19 cellular contexts compared by ENCODE assay signal in the genomic region with DNA sequence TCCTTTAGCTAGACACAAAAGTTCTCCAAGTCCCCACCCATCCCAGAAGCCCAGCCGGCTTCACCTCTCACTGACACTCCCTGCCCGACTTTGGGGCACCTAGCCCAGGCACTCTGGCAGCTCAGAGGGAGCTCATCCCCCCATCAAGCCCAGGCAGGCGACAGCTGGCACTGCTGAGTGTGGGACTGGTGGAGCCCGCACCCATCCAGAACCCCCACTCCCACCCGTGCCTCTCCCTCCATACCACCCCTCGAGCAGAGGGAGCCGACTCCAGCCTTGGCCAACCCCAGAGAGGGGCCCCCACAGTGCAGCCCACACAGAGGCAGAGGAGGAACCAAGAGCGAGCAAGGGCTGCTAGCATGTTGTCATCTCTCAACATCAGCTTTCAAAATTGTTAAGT.
DNase-seq lines count a peak whose midpoint lies in the region; ATAC-seq and TF ChIP-seq lines count a peak whose summit lies in the region.
"Had no signal": no experiment of that assay in that cellular context is flagged by ENCODE, and none has a peak within 500 bp of the region (broad histone marks: within the 10 kb centered on the region; RNA-seq: fewer than 3 reads in every experiment).

No MANE protein-coding gene starts in this region.

- H3K79me1 ChIP-seq in mesenchymal stem cell (replicated peaks; ENCODE audit: low read length, poor library complexity, severe bottlenecking), result no peaks in the 10 kb centered on the region

- no peak overlapping the region for H3K4me2 ChIP-seq in mesenchymal stem cell (ENCODE audit: low read length, poor library complexity, severe bottlenecking)

- WGBS in right cardiac atrium, result 75% methylated on average over 8 of the region's 8 CpGs
- 82% methylated on average over 8 of the region's 8 CpGs for whole genome bisulfite sequencing in mesenchymal stem cell

- H2BK5ac ChIP-seq in mesenchymal stem cell (ENCODE audit: low read depth, low read length, poor library complexity, severe bottlenecking), result no peak overlapping the region

- no peak overlapping the region for H2AFZ ChIP-seq in mesenchymal stem cell (ENCODE audit: low read depth, low read length)

- peaks cover 15% of the 10 kb centered on the region for H3K9me3 Mint-ChIP-seq in stimulated activated effector memory CD8-positive, alpha-beta T cell treated with anti-CD3 and anti-CD28 coated beads, Interleukin-12 subunit alpha, Interleukin-12 subunit beta, amount 100 ng/mL, for 72 hours

- H3K9me3 ChIP-seq in right cardiac atrium (ENCODE audit: control insufficient read depth, low read length), result no peaks in the 10 kb centered on the region
- H3K9me3 ChIP-seq in mesenchymal stem cell (ENCODE audit: control insufficient read depth, low read length), result peaks cover 7% of the 10 kb centered on the region
- H3K9me3 ChIP-seq in upper lobe of right lung, result no peaks in the 10 kb centered on the region
- H3K9me3 ChIP-seq: HAP-1 had no signal

- H4K8ac ChIP-seq in mesenchymal stem cell (ENCODE audit: low read length), result no peak overlapping the region

- H3K18ac ChIP-seq in mesenchymal stem cell (ENCODE audit: low read depth in 1 of 2, low read length in 2 of 2), result no peak overlapping the region

- ATAC-seq in right cardiac atrium (no peak), Right ventricle myocardium superior (ENCODE audit: poor library complexity) (no peak), upper lobe of right lung (peak; percentile 45), GM21737 (IDR thresholded peaks at IDR 0.05; ENCODE audit: unreplicated experiment) (no peak)
- ATAC-seq in stimulated activated effector memory CD8-positive, alpha-beta T cell treated with anti-CD3 and anti-CD28 coated beads, Interleukin-12 subunit alpha, Interleukin-12 subunit beta, amount 100 ng/mL, for 72 hours, result peak; percentile 36
- ATAC-seq: GM12878 had no signal

- DNase-seq in right cardiac atrium, result peak in 2 of 3 donors; percentile 9 to 15
- DNase-seq in Right ventricle myocardium superior, result no peak
- no peak for DNase-seq in mesenchymal stem cell
- DNase-seq in stimulated activated effector memory CD8-positive, alpha-beta T cell treated with anti-CD3 and anti-CD28 coated beads, Interleukin-12 subunit alpha, Interleukin-12 subunit beta, amount 100 ng/mL, for 72 hours (ENCODE audit: low spot score in 2 of 2), result no peak
- no peak for DNase-seq in upper lobe of right lung
- no peak for DNase-seq in activated CD8-positive, alpha-beta memory T cell treated with anti-CD3 and anti-CD28 coated beads, Interleukin-2, amount 50 U/mL, for 4 hours
- DNase-seq in NCI-H187 (lab: John Stamatoyannopoulos, UW), result no peak
- DNase-seq: C1 segment of cervical spinal cord, Calu3, COR-L47, DMS79, EL, GDM1, GOT3, HFFc6 had no signal

- H2BK15ac ChIP-seq in mesenchymal stem cell (ENCODE audit: low read depth, poor library complexity, severe bottlenecking), result peak overlapping the region; percentile 26

- no peak overlapping the region for H3K4me3 Mint-ChIP-seq in stimulated activated effector memory CD8-positive, alpha-beta T cell treated with anti-CD3 and anti-CD28 coated beads, Interleukin-12 subunit alpha, Interleukin-12 subunit beta, amount 100 ng/mL, for 72 hours
- H3K4me3 Mint-ChIP-seq: CD4-positive, alpha-beta memory T cell; HFFc6 had no signal

- H3K36me3 ChIP-seq in mesenchymal stem cell (ENCODE audit: control insufficient read depth in 1 of 2, insufficient read depth in 2 of 2, low read depth in 1 of 2, low read length in 2 of 2) (no peaks in the 10 kb centered on the region), upper lobe of right lung (no peaks in the 10 kb centered on the region)
- H3K36me3 ChIP-seq: HAP-1 had no signal

- no peak overlapping the region for H4K91ac ChIP-seq in mesenchymal stem cell (ENCODE audit: low read length)

- no peak overlapping the region for H3K9ac ChIP-seq in mesenchymal stem cell (ENCODE audit: low read length)

- H3K23ac ChIP-seq in mesenchymal stem cell (ENCODE audit: low read length in 2 of 2), result no peak overlapping the region

- H3K27me3 ChIP-seq in right cardiac atrium (ENCODE audit: control insufficient read depth, insufficient read depth) (no peaks in the 10 kb centered on the region), mesenchymal stem cell (ENCODE audit: control insufficient read depth in 1 of 2, insufficient read depth in 1 of 2, low read length in 2 of 2) (no peaks in the 10 kb centered on the region), upper lobe of right lung (no peaks in the 10 kb centered on the region)

- H3K4ac ChIP-seq in mesenchymal stem cell (ENCODE audit: low read depth in 1 of 2, low read length in 2 of 2), result no peak overlapping the region

- no peak overlapping the region for H3K27ac Mint-ChIP-seq in stimulated activated effector memory CD8-positive, alpha-beta T cell treated with anti-CD3 and anti-CD28 coated beads, Interleukin-12 subunit alpha, Interleukin-12 subunit beta, amount 100 ng/mL, for 72 hours
- H3K27ac Mint-ChIP-seq: CD4-positive, alpha-beta memory T cell; HFFc6 had no signal

- intact Hi-C loops in right cardiac atrium (cut with DNase I), result no loop called here
- intact Hi-C loops in Right ventricle myocardium superior (cut with DNase I), result no loop called here
- intact Hi-C loops in upper lobe of right lung (cut with DNase I), result no loop called here

- TF ChIP-seq CTCF in upper lobe of right lung (IDR thresholded peaks at IDR 0.05), result no peak

- H3K4me3 ChIP-seq in right cardiac atrium (ENCODE audit: low read length), result no peak overlapping the region
- no peak overlapping the region for H3K4me3 ChIP-seq in mesenchymal stem cell (ENCODE audit: insufficient read depth in 1 of 2, low read depth in 1 of 2, low read length in 2 of 2)
- no peak overlapping the region for H3K4me3 ChIP-seq in upper lobe of right lung
- H3K4me3 ChIP-seq: GM12878, HAP-1 had no signal

- H3K27ac ChIP-seq in right cardiac atrium (ENCODE audit: low read length), result no peak overlapping the region
- no peak overlapping the region for H3K27ac ChIP-seq in mesenchymal stem cell (ENCODE audit: low read length, poor library complexity, severe bottlenecking)
- no peak overlapping the region for H3K27ac ChIP-seq in upper lobe of right lung

- no peak overlapping the region for H2AK5ac ChIP-seq in mesenchymal stem cell (ENCODE audit: low read length, severe bottlenecking)

- H2BK12ac ChIP-seq in mesenchymal stem cell (ENCODE audit: low read length in 2 of 2), result no peak overlapping the region

- no peaks in the 10 kb centered on the region for H3K36me3 Mint-ChIP-seq in stimulated activated effector memory CD8-positive, alpha-beta T cell treated with anti-CD3 and anti-CD28 coated beads, Interleukin-12 subunit alpha, Interleukin-12 subunit beta, amount 100 ng/mL, for 72 hours
- H3K36me3 Mint-ChIP-seq: CD4-positive, alpha-beta memory T cell had no signal

- H3K4me1 Mint-ChIP-seq in stimulated activated effector memory CD8-positive, alpha-beta T cell treated with anti-CD3 and anti-CD28 coated beads, Interleukin-12 subunit alpha, Interleukin-12 subunit beta, amount 100 ng/mL, for 72 hours, result no peaks in the 10 kb centered on the region
- H3K4me1 Mint-ChIP-seq: CD4-positive, alpha-beta memory T cell had no signal

- H3K4me1 ChIP-seq in right cardiac atrium (ENCODE audit: control insufficient read depth, insufficient read depth, low read length) (no peaks in the 10 kb centered on the region), mesenchymal stem cell (ENCODE audit: control insufficient read depth, insufficient read depth, low read depth, low read length) (no peaks in the 10 kb centered on the region), upper lobe of right lung (no peaks in the 10 kb centered on the region)
- H3K4me1 ChIP-seq: HAP-1 had no signal

- H2BK120ac ChIP-seq in mesenchymal stem cell (ENCODE audit: low read depth, low read length), result no peak overlapping the region

- no peak overlapping the region for H3K14ac ChIP-seq in mesenchymal stem cell (ENCODE audit: low read length in 2 of 2)

Comparison
In these comparisons a context has a peak if more than half of its experiments do, and no peak if none do; other contexts are left out.
1. DNase-seq: peak in right cardiac atrium (2 of 3); none in Right ventricle myocardium superior (single experiment), mesenchymal stem cell (single experiment), stimulated activated effector memory CD8-positive, alpha-beta T cell treated with anti-CD3 and anti-CD28 coated beads, Interleukin-12 subunit alpha, Interleukin-12 subunit beta, amount 100 ng/mL, for 72 hours (0 of 2), upper lobe of right lung (single experiment), activated CD8-positive, alpha-beta memory T cell treated with anti-CD3 and anti-CD28 coated beads, Interleukin-2, amount 50 U/mL, for 4 hours (single experiment) and NCI-H187 (0 of 2).
2. ATAC-seq: peak in stimulated activated effector memory CD8-positive, alpha-beta T cell treated with anti-CD3 and anti-CD28 coated beads, Interleukin-12 subunit alpha, Interleukin-12 subunit beta, amount 100 ng/mL, for 72 hours (single experiment) and upper lobe of right lung (single experiment); none in right cardiac atrium (0 of 2), Right ventricle myocardium superior (single experiment) and GM21737 (single experiment).